ENCODE assay signal across 26 cellular contexts in genomic region chr2:237280937-237281336, GRCh38.
DNase-seq lines count a peak whose midpoint lies in the region; ATAC-seq, FAIRE-seq and TF ChIP-seq lines count a peak whose summit lies in the region.
"Had no signal": no experiment of that assay in that cellular context is flagged by ENCODE, and none has a peak within 500 bp of the region (broad histone marks: within the 10 kb centered on the region; RNA-seq: fewer than 3 reads in every experiment).

No MANE protein-coding gene starts in this region.

- peak overlapping the region; percentile 86 for H2BK120ac ChIP-seq in mesenchymal stem cell (ENCODE audit: low read depth, low read length)

- H3K4me3 ChIP-seq in SJSA1 (no peak overlapping the region), mesenchymal stem cell (ENCODE audit: insufficient read depth in 1 of 2, low read depth in 1 of 2, low read length in 2 of 2) (no peak overlapping the region), skeletal muscle tissue (ENCODE audit: low read length in 3 of 3) (no peak overlapping the region)
- H3K4me3 ChIP-seq: esophagus squamous epithelium, thoracic aorta had no signal

- H2BK12ac ChIP-seq in mesenchymal stem cell (ENCODE audit: low read length in 2 of 2): peak overlapping the region; percentile 16 to 75

- H3K4me1 ChIP-seq in SJSA1 (replicated peaks) (peaks cover 58% of the 10 kb centered on the region), mesenchymal stem cell (ENCODE audit: control insufficient read depth, insufficient read depth, low read depth, low read length) (peaks cover 14% of the 10 kb centered on the region), skeletal muscle tissue (ENCODE audit: control insufficient read depth in 3 of 3, insufficient read depth in 3 of 3, low read length in 3 of 3) (peaks cover 26 to 33% (median 29%) of the 10 kb centered on the region in 3 donors)

- H3K36me3 ChIP-seq in SJSA1: no peaks in the 10 kb centered on the region
- no peaks in the 10 kb centered on the region for H3K36me3 ChIP-seq in mesenchymal stem cell (ENCODE audit: control insufficient read depth in 1 of 2, insufficient read depth in 2 of 2, low read depth in 1 of 2, low read length in 2 of 2)
- no peaks in the 10 kb centered on the region for H3K36me3 ChIP-seq in skeletal muscle tissue (ENCODE audit: control insufficient read depth in 3 of 3, insufficient read depth in 3 of 3, low read length in 3 of 3)
- H3K36me3 ChIP-seq: esophagus squamous epithelium, thoracic aorta had no signal

- H3K18ac ChIP-seq in mesenchymal stem cell (ENCODE audit: low read depth in 1 of 2, low read length in 2 of 2): peak overlapping the region in 1 of 2 experiments; percentile 13

- H3K4me2 ChIP-seq in mesenchymal stem cell (ENCODE audit: low read length, poor library complexity, severe bottlenecking): no peak overlapping the region
- H3K4me2 ChIP-seq: KMS-11 had no signal

- ATAC-seq in HG03432 (IDR thresholded peaks at IDR 0.05; ENCODE audit: unreplicated experiment) (no peak), GM19395 (IDR thresholded peaks at IDR 0.05; ENCODE audit: unreplicated experiment) (no peak)
- ATAC-seq: activated CD8-positive, alpha-beta T cell treated with anti-CD3 and anti-CD28 coated beads for 36 hours; effector memory CD8-positive, alpha-beta T cell; stimulated activated effector memory CD8-positive, alpha-beta T cell treated with anti-CD3 and anti-CD28 coated beads, Interleukin-12 subunit alpha, Interleukin-12 subunit beta, amount 100 ng/mL, for 72 hours; WTC11 had no signal

- H4K91ac ChIP-seq in mesenchymal stem cell (ENCODE audit: low read length): peak overlapping the region; percentile 93

- no peak overlapping the region for H2BK15ac ChIP-seq in mesenchymal stem cell (ENCODE audit: low read depth, poor library complexity, severe bottlenecking)

- H3K9ac ChIP-seq in mesenchymal stem cell (ENCODE audit: low read length): peak overlapping the region; percentile 87
- no peak overlapping the region for H3K9ac ChIP-seq in skeletal muscle tissue (ENCODE audit: low read depth in 1 of 3, low read length in 3 of 3)
- H3K9ac ChIP-seq: KMS-11 had no signal

- H3K27ac ChIP-seq in SJSA1 (peak overlapping the region; percentile 96), mesenchymal stem cell (ENCODE audit: low read length, poor library complexity, severe bottlenecking) (peak overlapping the region; percentile 84), skeletal muscle tissue (ENCODE audit: low read depth, low read length) (peak overlapping the region; percentile 81)
- H3K27ac ChIP-seq: KMS-11 had no signal

- peak; percentile 20 for DNase-seq in EL
- DNase-seq in SJSA1 (ENCODE audit: low read depth in 1 of 2, low spot score in 2 of 2): peak in 1 of 2 experiments; percentile 44
- no peak for DNase-seq in mesenchymal stem cell
- DNase-seq in H54 (ENCODE audit: insufficient read length, low spot score): no peak
- no peak for DNase-seq in RCC 7860 (ENCODE audit: low spot score)
- DNase-seq: activated CD8-positive, alpha-beta T cell treated with anti-CD3 and anti-CD28 coated beads for 36 hours; activated naive CD4-positive, alpha-beta T cell; aorta; CD4-positive, CD25-positive, alpha-beta regulatory T cell; DMS53; effector memory CD8-positive, alpha-beta T cell; esophagus squamous epithelium; H7; left cardiac atrium; midbrain; MV-4-11; NCI-H1694; NCI-H748 treated with DMSO at 0.1 percent for 48 hours; retina had no signal

- no peaks in the 10 kb centered on the region for H3K79me1 ChIP-seq in mesenchymal stem cell (replicated peaks; ENCODE audit: low read length, poor library complexity, severe bottlenecking)

- H3K4ac ChIP-seq in mesenchymal stem cell (ENCODE audit: low read depth in 1 of 2, low read length in 2 of 2): peak overlapping the region; percentile 73 to 88

- H2BK5ac ChIP-seq in mesenchymal stem cell (ENCODE audit: low read depth, low read length, poor library complexity, severe bottlenecking): no peak overlapping the region

- no peak overlapping the region for H2AFZ ChIP-seq in mesenchymal stem cell (ENCODE audit: low read depth, low read length)

- H2AK5ac ChIP-seq in mesenchymal stem cell (ENCODE audit: low read length, severe bottlenecking): peak overlapping the region; percentile 5

- 79% methylated on average over 6 of the region's 8 CpGs for WGBS in mesenchymal stem cell

- H3K9me3 ChIP-seq in SJSA1 (replicated peaks) (no peaks in the 10 kb centered on the region), mesenchymal stem cell (ENCODE audit: control insufficient read depth, low read length) (peaks cover 2% of the 10 kb centered on the region), skeletal muscle tissue (ENCODE audit: control insufficient read depth in 3 of 3, low read length in 3 of 3) (no peaks in the 10 kb centered on the region)
- H3K9me3 ChIP-seq: esophagus squamous epithelium, thoracic aorta had no signal

- H3K23ac ChIP-seq in mesenchymal stem cell (ENCODE audit: low read length in 2 of 2): no peak overlapping the region

- TF ChIP-seq POLR2A in H54 (IDR thresholded peaks at IDR 0.05; ENCODE audit: low read depth, low read length): no peak

- peak overlapping the region; percentile 79 for H4K8ac ChIP-seq in mesenchymal stem cell (ENCODE audit: low read length)

- H3K27me3 ChIP-seq in SJSA1 (replicated peaks): no peaks in the 10 kb centered on the region
- H3K27me3 ChIP-seq in mesenchymal stem cell (ENCODE audit: control insufficient read depth in 1 of 2, insufficient read depth in 1 of 2, low read length in 2 of 2): no peaks in the 10 kb centered on the region
- H3K27me3 ChIP-seq in skeletal muscle tissue (ENCODE audit: control insufficient read depth in 3 of 3, insufficient read depth in 3 of 3, low read length in 3 of 3): no peaks in the 10 kb centered on the region

- H3K14ac ChIP-seq in mesenchymal stem cell (ENCODE audit: low read length in 2 of 2): no peak overlapping the region

- FAIRE-seq in H54 (lab: Jason Lieb, UNC) (no peak), RCC 7860 (lab: Jason Lieb, UNC) (no peak)
